In the genomic region with DNA sequence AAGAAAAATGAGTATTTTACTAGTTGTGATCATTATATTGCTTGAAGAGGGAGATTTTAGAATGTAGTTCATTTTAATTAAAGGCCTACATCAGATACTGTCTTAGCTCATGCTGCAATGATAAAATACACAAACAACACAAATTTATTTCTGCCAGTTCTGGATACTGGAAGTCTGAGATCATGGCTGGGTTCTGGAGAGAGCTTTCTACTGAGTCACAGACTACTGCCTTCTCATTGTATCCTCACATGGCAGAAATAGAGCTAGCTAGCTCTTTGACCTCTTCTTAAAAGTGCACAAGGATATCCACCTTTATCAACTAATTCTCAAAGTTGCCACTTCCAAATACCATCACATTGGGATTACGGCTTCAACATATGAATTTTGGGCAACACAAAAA, we compare ENCODE assay signal across 18 cellular contexts. TPM values are rescaled to one million over a fixed set of nuclear protein-coding genes. Genes with fewer than 3 reads are reported as not detected.
DNase-seq lines count a peak whose midpoint lies in the region; FAIRE-seq and TF ChIP-seq lines count a peak whose summit lies in the region.
"Had no signal": no experiment of that assay in that cellular context is flagged by ENCODE, and none has a peak within 500 bp of the region (broad histone marks: within the 10 kb centered on the region; RNA-seq: fewer than 3 reads in every experiment).

No MANE protein-coding gene starts in this region.

- peaks cover 6% of the 10 kb centered on the region for H3K4me1 Mint-ChIP-seq in chondrocyte (ENCODE audit: low read depth)

- no peak for DNase-seq in GM12891 (ENCODE audit: insufficient read length, low spot score)
- peak; percentile 4 for DNase-seq in amniotic stem cell (lab: John Stamatoyannopoulos, UW)
- DNase-seq in fibroblast of peridontal ligament (ENCODE audit: extremely low read depth), result peak; percentile 77
- DNase-seq in stromal cell of bone marrow (ENCODE audit: low read depth), result peak; percentile 53
- DNase-seq in chondrocyte (ENCODE audit: low spot score), result no peak
- no peak for DNase-seq in HPDE6-E6E7 (ENCODE audit: extremely low spot score)
- DNase-seq in KG1 (lab: John Stamatoyannopoulos, UW), result no peak
- DNase-seq: activated CD8-positive, alpha-beta T cell treated with anti-CD3 and anti-CD28 coated beads, Interleukin-2, amount 10 ng/mL, durations not matched to agents 7 days and 5 days; CD8-positive, alpha-beta T cell; effector memory CD8-positive, alpha-beta T cell; kidney glomerular epithelial cell; NCI-H1417; NCI-H510A; OCI-M1; retina; tibial artery had no signal

- peaks cover 3% of the 10 kb centered on the region for H3K36me3 Mint-ChIP-seq in chondrocyte (ENCODE audit: low read depth)

- no peak for TF ChIP-seq CTCF in chondrocyte (IDR thresholded peaks at IDR 0.05)

- no peaks in the 10 kb centered on the region for H3K9me3 Mint-ChIP-seq in chondrocyte (ENCODE audit: low read depth)
- H3K9me3 Mint-ChIP-seq: activated T-helper 2 cell treated with anti-CD3 and anti-CD28 coated beads, Interferon-gamma antibody, Interleukin-2, Interleukin-4, amounts not matched to agents 10 μg/mL and 5 μg/mL and 100 μg/mL, durations not matched to agents 14 hours and 24 hours and 36 hours; CD8-positive, alpha-beta T cell; effector memory CD8-positive, alpha-beta T cell had no signal

- H3K4me3 Mint-ChIP-seq in chondrocyte (ENCODE audit: unreplicated experiment), result no peak overlapping the region
- H3K4me3 Mint-ChIP-seq: activated CD8-positive, alpha-beta T cell treated with anti-CD3 and anti-CD28 coated beads, Interleukin-2, amount 10 ng/mL, durations not matched to agents 7 days and 5 days; CD8-positive, alpha-beta T cell; effector memory CD8-positive, alpha-beta T cell had no signal

- no peak overlapping the region for H3K27ac Mint-ChIP-seq in chondrocyte (ENCODE audit: unreplicated experiment)
- H3K27ac Mint-ChIP-seq: activated CD8-positive, alpha-beta T cell treated with anti-CD3 and anti-CD28 coated beads, Interleukin-2, amount 10 ng/mL, durations not matched to agents 7 days and 5 days; activated T-helper 2 cell treated with anti-CD3 and anti-CD28 coated beads, Interferon-gamma antibody, Interleukin-2, Interleukin-4, amounts not matched to agents 10 μg/mL and 5 μg/mL and 100 μg/mL, durations not matched to agents 14 hours and 24 hours and 36 hours; CD8-positive, alpha-beta T cell; effector memory CD8-positive, alpha-beta T cell had no signal

- H3K27me3 Mint-ChIP-seq in chondrocyte (ENCODE audit: low read depth), result no peaks in the 10 kb centered on the region
- H3K27me3 Mint-ChIP-seq: effector memory CD8-positive, alpha-beta T cell had no signal

- TF ChIP-seq POLR2A in GM12891 (IDR thresholded peaks at IDR 0.05; ENCODE audit: low read depth, low read length), result no peak

- FAIRE-seq in GM12891 (lab: Jason Lieb, UNC), result peak; percentile 16
- FAIRE-seq: K562 had no signal

TF ChIP-seq in GM12891, 5 proteins besides CTCF, POLR2A, EP300 and RAD21:
- TF ChIP-seq PAX5 (IDR thresholded peaks at IDR 0.05; ENCODE audit: insufficient read depth, low read length, severe bottlenecking) (no peak), TAF1 (IDR thresholded peaks at IDR 0.05; ENCODE audit: low read depth, low read length) (no peak), POLR2AphosphoS5 (IDR thresholded peaks at IDR 0.05; ENCODE audit: low read depth, low read length) (no peak), SPI1 (IDR thresholded peaks at IDR 0.05; ENCODE audit: low read depth, low read length) (no peak), POU2F2 (IDR thresholded peaks at IDR 0.05; ENCODE audit: low read depth, low read length) (no peak)

RNA-seq across cellular contexts. Expression of gene MIS18BP1, which starts 53.8 kb away (rescaled TPM):
- polyA plus RNA-seq in GM12891 (2012; ENCODE audit: low read depth, missing spikeins), result 20.8 TPM
- 9.4 to 11.7 TPM (median 9.8 TPM) in 3 replicates for total RNA-seq in chondrocyte

Comparison
In these comparisons a context has a peak if more than half of its experiments do, and no peak if none do; other contexts are left out.
1. DNase-seq: peak in amniotic stem cell (single experiment), fibroblast of peridontal ligament (single experiment) and stromal cell of bone marrow (single experiment); none in GM12891 (single experiment), chondrocyte (single experiment), HPDE6-E6E7 (single experiment) and KG1 (single experiment).